8 cellular contexts compared by ENCODE assay signal in genomic region chr5:80654054-80654390, GRCh38. TPM values are rescaled to one million over a fixed set of nuclear protein-coding genes. Genes with fewer than 3 reads are reported as not detected.
DNase-seq lines count a peak whose midpoint lies in the region; ATAC-seq, FAIRE-seq and TF ChIP-seq lines count a peak whose summit lies in the region.

No MANE protein-coding gene starts in this region.

- H3K36me3 Mint-ChIP-seq in nephron (ENCODE audit: low read depth): peaks cover 30% of the 10 kb centered on the region

- H3K4me1 ChIP-seq in endocrine pancreas (ENCODE audit: control insufficient read depth, insufficient read depth, low read length): peaks cover 11% of the 10 kb centered on the region

- no peak for DNase-seq in BJ (ENCODE audit: low read depth)
- DNase-seq in GM18507 (ENCODE audit: extremely low spot score, insufficient read length, low read depth): no peak
- peak; percentile 26 for DNase-seq in RKO (ENCODE audit: low spot score)
- DNase-seq in NCI-H2081 (lab: John Stamatoyannopoulos, UW): no peak

- peaks cover 24% of the 10 kb centered on the region for H3K4me1 Mint-ChIP-seq in nephron

- H3K9me3 Mint-ChIP-seq in nephron: no peaks in the 10 kb centered on the region

- H3K9ac ChIP-seq in endocrine pancreas (ENCODE audit: control insufficient read depth, insufficient read depth, low read length): no peak overlapping the region

- H3K4me3 Mint-ChIP-seq in nephron: peak overlapping the region; percentile 80 to 96 (median 94)

- H3K27ac Mint-ChIP-seq in nephron: peak overlapping the region in 2 of 3 experiments; percentile 57 to 74

- CTCF ChIA-PET in BJ (lab: Yijun Ruan, JAX): no interaction called here

- FAIRE-seq in GM18507 (lab: Jason Lieb, UNC): peak; percentile 68

- ATAC-seq in HG02973 (IDR thresholded peaks at IDR 0.05; ENCODE audit: unreplicated experiment): no peak
- ATAC-seq in HG02588 (IDR thresholded peaks at IDR 0.05; ENCODE audit: unreplicated experiment): no peak

- POLR2A ChIA-PET in BJ (lab: Charles Lee): no interaction called here

- H3K36me3 ChIP-seq in BJ (ENCODE audit: control insufficient read depth, insufficient read depth, low read length) (peaks cover 2% of the 10 kb centered on the region; the same call in 1 of the 2 replicates), endocrine pancreas (ENCODE audit: control insufficient read depth, insufficient read depth, low read length) (no peaks in the 10 kb centered on the region)

- H3K27me3 Mint-ChIP-seq in nephron (ENCODE audit: low read depth): no peaks in the 10 kb centered on the region

- H3K4me3 ChIP-seq in BJ (ENCODE audit: low read depth, low read length) (peak overlapping the region; percentile 73), endocrine pancreas (ENCODE audit: control insufficient read depth, insufficient read depth, low read length) (peak overlapping the region; percentile 17)

- H3K27me3 ChIP-seq in BJ (ENCODE audit: control insufficient read depth, insufficient read depth, low read length) (no peaks in the 10 kb centered on the region), endocrine pancreas (ENCODE audit: control insufficient read depth, insufficient read depth, low read length) (no peaks in the 10 kb centered on the region)

- no peaks in the 10 kb centered on the region for H3K9me3 ChIP-seq in endocrine pancreas (ENCODE audit: control insufficient read depth, low read length)

- TF ChIP-seq CTCF in BJ (IDR thresholded peaks at IDR 0.05; ENCODE audit: insufficient read depth, low read depth, low read length): no peak
- TF ChIP-seq CTCF in nephron (IDR thresholded peaks at IDR 0.05; ENCODE audit: unreplicated experiment in 3 of 3): no peak

RNA-seq across cellular contexts. Expression of gene MSH3, which starts 0.4 kb away (rescaled TPM):
- 4.0 and 6.5 TPM in 2 replicates for polyA plus RNA-seq in BJ (2011; rRNA removed)
- 4.6 and 5.0 TPM in 2 replicates for polyA minus RNA-seq in BJ (2011; rRNA and poly(A)+ RNA removed)

RNA-seq across cellular contexts. Expression of gene DHFR, which starts 0.8 kb away (rescaled TPM):
- 15.7 and 20.4 TPM in 2 replicates for polyA plus RNA-seq in BJ (2011; rRNA removed)
- polyA minus RNA-seq in BJ (2011; rRNA and poly(A)+ RNA removed): 8.1 and 10.9 TPM in 2 replicates
